Comparison of ENCODE assay signal across 8 cellular contexts in the genomic region with DNA sequence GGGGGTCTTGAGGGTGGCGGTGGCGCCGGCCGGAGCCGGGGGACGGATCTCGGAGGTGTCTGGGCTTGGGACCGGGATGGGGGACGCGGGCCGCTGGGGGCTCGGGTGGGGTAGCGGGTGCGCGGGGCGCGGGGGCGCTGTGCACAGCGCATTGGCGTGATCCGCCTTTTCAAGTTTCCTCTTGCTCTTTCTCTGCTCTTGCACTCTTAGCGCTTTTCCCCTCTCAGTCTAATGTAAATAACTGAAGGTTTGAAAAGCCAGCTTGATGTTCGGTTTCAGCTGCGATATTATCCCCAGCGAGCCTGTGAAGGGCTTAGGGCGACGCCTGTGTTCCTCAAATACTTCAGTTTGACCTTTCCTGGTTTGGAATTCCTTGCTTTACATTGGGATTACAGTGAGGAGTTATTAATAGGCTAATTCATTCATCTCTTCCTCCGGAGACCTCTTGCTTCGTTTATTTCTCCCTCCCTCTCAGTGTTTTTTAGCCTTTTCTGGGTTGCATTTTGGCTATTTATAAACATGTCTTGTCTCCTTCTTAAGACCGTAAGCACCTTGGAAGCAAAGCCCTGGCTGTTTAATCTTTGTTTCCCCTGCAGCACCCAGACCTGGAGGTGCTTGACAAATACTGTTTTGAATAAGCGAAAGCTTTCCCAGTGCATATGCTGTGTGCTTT. TPM values are rescaled to one million over a fixed set of nuclear protein-coding genes. Genes with fewer than 3 reads are reported as not detected.
DNase-seq lines count a peak whose midpoint lies in the region; ATAC-seq and TF ChIP-seq lines count a peak whose summit lies in the region.

No MANE protein-coding gene starts in this region.

- H3K36me3 ChIP-seq in A673 (ENCODE audit: insufficient read depth, low read length, poor library complexity, severe bottlenecking) (no peaks in the 10 kb centered on the region), cardiac muscle cell (no peaks in the 10 kb centered on the region), prostate gland (no peaks in the 10 kb centered on the region)

- H3K9me3 ChIP-seq in A673 (ENCODE audit: low read depth, low read length, poor library complexity, severe bottlenecking) (no peaks in the 10 kb centered on the region), cardiac muscle cell (ENCODE audit: low read depth) (no peaks in the 10 kb centered on the region), prostate gland (no peaks in the 10 kb centered on the region)

- peaks cover 26% of the 10 kb centered on the region for H3K4me1 Mint-ChIP-seq in activated naive CD4-positive, alpha-beta T cell treated with anti-CD3 and anti-CD28 coated beads for 36 hours (ENCODE audit: low read depth)

- TF ChIP-seq CTCF in A673 (conservative IDR thresholded peaks at IDR 0.05; ENCODE audit: low read depth, low read length) (0 out of 2 replicates have a peak, but pooled peaks have one; percentile 29), GM13976 (IDR thresholded peaks at IDR 0.05; ENCODE audit: borderline replicate concordance, control extremely low read depth, extremely low read depth, insufficient read depth, missing control alignments) (peak; percentile 10), cardiac muscle cell (IDR thresholded peaks at IDR 0.05; ENCODE audit: low read depth, low read length) (peak; percentile 10), prostate gland (IDR thresholded peaks at IDR 0.05) (no peak)

- peak; percentile 51 for DNase-seq in A673 (ENCODE audit: low spot score)
- no peak for DNase-seq in GM13976 (ENCODE audit: low spot score)
- DNase-seq in NOMO-1 (lab: John Stamatoyannopoulos, UW; ENCODE audit: unreplicated experiment in 2 of 2) = peak; percentile 22 to 46
- no peak for DNase-seq in activated naive CD4-positive, alpha-beta T cell treated with anti-CD3 and anti-CD28 coated beads for 36 hours
- peak; percentile 38 to 60 for DNase-seq in cardiac muscle cell (ENCODE audit: low read depth in 1 of 2, low spot score in 1 of 2)
- DNase-seq in prostate gland (ENCODE audit: low spot score) = peak; percentile 27
- DNase-seq in NCI-H1694 treated with DMSO at 0.1 percent for 48 hours (lab: John Stamatoyannopoulos, UW) = no peak

- no peak for TF ChIP-seq POLR2A in prostate gland (IDR thresholded peaks at IDR 0.05)

- no peaks in the 10 kb centered on the region for H3K27me3 Mint-ChIP-seq in activated naive CD4-positive, alpha-beta T cell treated with anti-CD3 and anti-CD28 coated beads for 36 hours (ENCODE audit: low read depth)

- peaks cover 6% of the 10 kb centered on the region for H3K4me1 ChIP-seq in A673 (ENCODE audit: insufficient read depth, low read length, poor library complexity, severe bottlenecking)
- peaks cover 14% of the 10 kb centered on the region for H3K4me1 ChIP-seq in cardiac muscle cell (ENCODE audit: low read depth)
- H3K4me1 ChIP-seq in prostate gland (replicated peaks) = peaks cover 18% of the 10 kb centered on the region

- peak overlapping the region; percentile 56 for H3K27ac ChIP-seq in A673 (ENCODE audit: low read depth, low read length, poor library complexity, severe bottlenecking)
- H3K27ac ChIP-seq in cardiac muscle cell = peak overlapping the region; percentile 76
- H3K27ac ChIP-seq in prostate gland = peak overlapping the region; percentile 84 to 90

- H3K27ac Mint-ChIP-seq in activated naive CD4-positive, alpha-beta T cell treated with anti-CD3 and anti-CD28 coated beads for 36 hours = peak overlapping the region; percentile 75

- peak; percentile 52 for ATAC-seq in HG02885 (IDR thresholded peaks at IDR 0.05; ENCODE audit: poor library complexity, unreplicated experiment)

- in situ Hi-C loops in GM13976 (cut with MboI; ENCODE audit: low sequenced_read_pairs, unreplicated experiment) = loop anchor here (25.0 kb wide), 1 partner anchor 1041 kb away; no protein-coding TSS in a partner anchor

- H3K27me3 ChIP-seq in A673 (replicated peaks; ENCODE audit: insufficient read depth, low read depth, low read length, poor library complexity) (no peaks in the 10 kb centered on the region), cardiac muscle cell (no peaks in the 10 kb centered on the region), prostate gland (replicated peaks; ENCODE audit: insufficient read depth) (no peaks in the 10 kb centered on the region)

- peak overlapping the region; percentile 86 for H3K4me3 Mint-ChIP-seq in activated naive CD4-positive, alpha-beta T cell treated with anti-CD3 and anti-CD28 coated beads for 36 hours

- no TSS peak for BruUV-seq in A673 (replicated peaks; lab: Mats Ljungman, UMichigan)

- intact Hi-C loops in A673 (cut with micrococcal nuclease; ENCODE audit: unreplicated experiment) = loop anchor here (5.0 kb wide), 1 partner anchor 71 kb away; the partner anchor contains the start of gene CCSAP
- intact Hi-C loops in activated naive CD4-positive, alpha-beta T cell treated with anti-CD3 and anti-CD28 coated beads for 36 hours (cut with micrococcal nuclease) = loop anchor here (2.0 to 5.0 kb wide), 4 partner anchors 71 to 286 kb away; partner anchors contain the start of genes ABCB10, CCSAP and NUP133
- intact Hi-C loops in prostate gland (cut with DNase I) = loop anchor here (5.0 kb wide), 1 partner anchor 71 kb away; the partner anchor contains the start of gene CCSAP

- peaks cover 2% of the 10 kb centered on the region for H3K9me3 Mint-ChIP-seq in activated naive CD4-positive, alpha-beta T cell treated with anti-CD3 and anti-CD28 coated beads for 36 hours

- under 1% methylated on average over 31 of the region's 31 CpGs for WGBS in prostate gland

- POLR2A ChIA-PET in A673 (lab: Charles Lee; ENCODE audit: low non-redundant PET) = no interaction called here

- CTCF ChIA-PET in A673 (lab: Charles Lee) = interaction anchor here (0.6 kb wide), 1 partner anchor 220 kb away, joined by 3 read pairs; no protein-coding TSS in a partner anchor
- CTCF ChIA-PET in activated naive CD4-positive, alpha-beta T cell treated with anti-CD3 and anti-CD28 coated beads for 36 hours (lab: Charles Lee) = no interaction called here

- H3K4me3 ChIP-seq in A673 (ENCODE audit: low read depth, low read length, poor library complexity, severe bottlenecking) = peak overlapping the region; percentile 84
- H3K4me3 ChIP-seq in cardiac muscle cell = peak overlapping the region; percentile 85
- peak overlapping the region; percentile 77 to 79 for H3K4me3 ChIP-seq in prostate gland

- peaks cover 1% of the 10 kb centered on the region for H3K36me3 Mint-ChIP-seq in activated naive CD4-positive, alpha-beta T cell treated with anti-CD3 and anti-CD28 coated beads for 36 hours (ENCODE audit: low read depth)

RNA-seq across cellular contexts. Expression of gene RAB4A, which starts 0.7 kb away (rescaled TPM):
- total RNA-seq in A673 (2021) (46.5 and 51.6 TPM in 2 replicates), cardiac muscle cell (43.2 and 64.8 TPM in 2 replicates), prostate gland (100 to 1,000 TPM in 1 of 2 donors, 10 to 100 TPM in 1; 53.6 to 106 TPM)
- total RNA-seq in activated naive CD4-positive, alpha-beta T cell treated with anti-CD3 and anti-CD28 coated beads for 36 hours = 10 to 100 TPM; 15.8 to 19.9 TPM
- polyA plus RNA-seq in cardiac muscle cell = 60.7 and 69.7 TPM in 2 replicates

Comparison
In these comparisons a context has a peak if more than half of its experiments do, and no peak if none do; other contexts are left out.
1. DNase-seq: peak in A673 (single experiment), NOMO-1 (2 of 2), cardiac muscle cell (2 of 2) and prostate gland (single experiment); none in GM13976 (single experiment), activated naive CD4-positive, alpha-beta T cell treated with anti-CD3 and anti-CD28 coated beads for 36 hours (single experiment) and NCI-H1694 treated with DMSO at 0.1 percent for 48 hours (single experiment).
2. CTCF ChIP-seq: peak in A673 (single experiment), GM13976 (single experiment) and cardiac muscle cell (single experiment); none in prostate gland (0 of 4).
3. Peak in every context shown above with its lines, with median percentiles within 50 percentile points of each other: H3K27ac ChIP-seq and H3K4me3 ChIP-seq.